In the genomic region with DNA sequence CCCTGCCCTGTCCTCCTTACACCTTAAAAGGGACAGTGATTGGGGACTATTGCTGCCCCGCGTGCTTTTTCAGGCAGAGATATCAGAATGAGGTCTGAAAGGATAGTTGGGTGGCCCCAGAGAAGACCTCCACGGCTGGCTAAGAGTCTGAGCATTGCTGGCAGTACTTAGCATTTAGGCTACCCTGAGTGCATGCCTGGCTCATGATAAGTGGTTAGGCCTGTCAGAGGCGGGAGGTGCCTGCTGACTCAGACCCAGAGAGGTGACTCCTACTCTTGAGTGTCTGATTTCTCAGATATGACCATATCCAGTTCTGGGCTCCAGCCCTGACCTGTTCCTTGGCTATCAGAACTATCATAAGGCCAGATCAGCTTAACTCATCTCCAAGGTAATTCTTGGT, we compare ENCODE assay signal across 8 cellular contexts.
A peak's percentile ranks its signal among the peaks of the same experiment; 100 is the strongest.
DNase-seq lines count a peak whose midpoint lies in the region; ATAC-seq and FAIRE-seq lines count a peak whose summit lies in the region.

No MANE protein-coding gene starts in this region.

- peak; percentile 74 for DNase-seq in AG08396 (ENCODE audit: low spot score)
- DNase-seq in HPDE6-E6E7 (ENCODE audit: extremely low spot score): peak; percentile 95
- peak; percentile 98 for DNase-seq in amniotic epithelial cell (ENCODE audit: low read depth)
- peak; percentile 73 for DNase-seq in left kidney (ENCODE audit: low read depth, low spot score)
- peak; percentile 78 for DNase-seq in ureter (ENCODE audit: low spot score)
- DNase-seq in posterior cingulate gyrus: no peak
- no peak for DNase-seq in frontal cortex (ENCODE audit: low spot score in 2 of 2)

- FAIRE-seq in frontal cortex (lab: Jason Lieb, UNC): no peak

- ATAC-seq in GM19351 (IDR thresholded peaks at IDR 0.05; ENCODE audit: unreplicated experiment): peak; percentile 97

- intact Hi-C loops in posterior cingulate gyrus (cut with DNase I): no loop called here

Comparison
In these comparisons a context has a peak if more than half of its experiments do, and no peak if none do; other contexts are left out.
1. DNase-seq: peak in AG08396 (single experiment), HPDE6-E6E7 (single experiment), amniotic epithelial cell (single experiment), left kidney (single experiment) and ureter (single experiment); none in posterior cingulate gyrus (0 of 10) and frontal cortex (0 of 2).